In the genomic region with DNA sequence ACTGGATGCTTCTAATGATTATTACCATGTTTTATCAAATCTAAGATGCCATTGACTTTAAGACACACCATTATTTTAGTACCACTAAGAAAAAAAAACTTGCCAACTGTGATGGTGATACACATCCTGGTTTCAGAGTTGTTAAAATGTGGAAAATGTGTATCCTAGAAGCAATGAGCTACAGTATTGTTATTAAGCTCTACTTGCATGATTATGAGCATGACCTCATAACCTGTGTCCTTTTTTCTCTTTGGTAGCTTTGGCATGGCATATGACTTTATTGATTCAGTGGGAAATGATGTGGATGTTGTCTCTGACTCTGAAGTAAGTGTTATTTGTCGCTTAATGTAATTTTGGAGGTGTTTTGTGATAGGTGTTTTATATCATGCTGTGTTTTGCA, we compare ENCODE assay signal across 1 cellular context.
TF ChIP-seq lines count a peak whose summit lies in the region.

No MANE protein-coding gene starts in this region.

TF ChIP-seq in GM12878, 131 proteins besides CTCF, POLR2A, EP300 and RAD21:
- TF ChIP-seq NR2C2 (IDR thresholded peaks at IDR 0.05; ENCODE audit: borderline replicate concordance, control insufficient read depth, insufficient read length, low read depth) (no peak), STAT1 (conservative IDR thresholded peaks at IDR 0.05) (no peak), PAX5 (IDR thresholded peaks at IDR 0.05; ENCODE audit: borderline replicate concordance, low read depth, low read length) (no peak), TCF12 (IDR thresholded peaks at IDR 0.05; ENCODE audit: low read depth, low read length) (no peak), TARDBP (IDR thresholded peaks at IDR 0.05; ENCODE audit: borderline replicate concordance) (no peak), DPF2 (IDR thresholded peaks at IDR 0.05) (no peak), MYC (IDR thresholded peaks at IDR 0.05; ENCODE audit: insufficient read depth, insufficient read length, insufficient replicate concordance, low read length, severe bottlenecking) (no peak), ZNF384 (IDR thresholded peaks at IDR 0.05; ENCODE audit: borderline replicate concordance, low read depth, low read length) (no peak), YY1 (IDR thresholded peaks at IDR 0.05; ENCODE audit: low read depth, low read length) (no peak)
- TF ChIP-seq, protein P1, sequence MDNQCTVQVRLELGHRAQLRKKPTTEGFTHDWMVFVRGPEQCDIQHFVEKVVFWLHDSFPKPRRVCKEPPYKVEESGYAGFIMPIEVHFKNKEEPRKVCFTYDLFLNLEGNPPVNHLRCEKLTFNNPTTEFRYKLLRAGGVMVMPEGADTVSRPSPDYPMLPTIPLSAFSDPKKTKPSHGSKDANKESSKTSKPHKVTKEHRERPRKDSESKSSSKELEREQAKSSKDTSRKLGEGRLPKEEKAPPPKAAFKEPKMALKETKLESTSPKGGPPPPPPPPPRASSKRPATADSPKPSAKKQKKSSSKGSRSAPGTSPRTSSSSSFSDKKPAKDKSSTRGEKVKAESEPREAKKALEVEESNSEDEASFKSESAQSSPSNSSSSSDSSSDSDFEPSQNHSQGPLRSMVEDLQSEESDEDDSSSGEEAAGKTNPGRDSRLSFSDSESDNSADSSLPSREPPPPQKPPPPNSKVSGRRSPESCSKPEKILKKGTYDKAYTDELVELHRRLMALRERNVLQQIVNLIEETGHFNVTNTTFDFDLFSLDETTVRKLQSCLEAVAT (IDR thresholded peaks at IDR 0.05): no peak
